22 cellular contexts compared by ENCODE assay signal in the genomic region with DNA sequence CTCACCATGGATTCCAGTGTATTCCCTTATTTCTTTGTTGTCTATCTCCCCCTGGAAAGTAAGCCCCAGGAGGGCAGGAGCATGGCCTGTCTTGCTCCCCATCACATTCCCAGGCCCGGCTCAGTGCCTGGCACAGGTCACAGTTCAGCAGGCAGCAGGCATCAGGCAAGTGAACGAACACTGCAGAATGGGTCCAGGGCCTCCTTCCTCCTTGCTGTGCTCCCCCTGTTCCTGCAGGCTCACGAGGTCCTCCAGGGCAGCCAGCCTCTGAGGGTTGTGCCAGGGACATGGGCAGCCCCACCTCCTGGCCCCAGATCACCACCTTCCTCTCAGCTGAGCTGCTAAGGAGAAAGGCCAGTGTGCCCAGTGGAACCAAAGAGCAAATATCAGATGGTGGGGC. TPM values are rescaled to one million over a fixed set of nuclear protein-coding genes. Genes with fewer than 3 reads are reported as not detected.
DNase-seq lines count a peak whose midpoint lies in the region; ATAC-seq and TF ChIP-seq lines count a peak whose summit lies in the region.
"Had no signal": no experiment of that assay in that cellular context is flagged by ENCODE, and none has a peak within 500 bp of the region (broad histone marks: within the 10 kb centered on the region; RNA-seq: fewer than 3 reads in every experiment).

No MANE protein-coding gene starts in this region.

- no peak overlapping the region for H3K9ac ChIP-seq in mesenchymal stem cell (ENCODE audit: low read length)

- H2BK120ac ChIP-seq in mesenchymal stem cell (ENCODE audit: low read depth, low read length) = no peak overlapping the region

- WGBS in mesenchymal stem cell = 83% methylated on average over 3 of the region's 3 CpGs

- no peak overlapping the region for H3K4ac ChIP-seq in mesenchymal stem cell (ENCODE audit: low read depth in 1 of 2, low read length in 2 of 2)

- H3K27ac Mint-ChIP-seq in WTC11 (peak overlapping the region; percentile 88), CD14-positive monocyte (no peak overlapping the region)
- H3K27ac Mint-ChIP-seq: activated naive CD4-positive, alpha-beta T cell treated with anti-CD3 and anti-CD28 coated beads, Interleukin-2, amount 10 ng/mL, durations not matched to agents 7 days and 5 days had no signal

- TF ChIP-seq CTCF in WTC11 (IDR thresholded peaks at IDR 0.05) = no peak
- no peak for TF ChIP-seq CTCF in upper lobe of right lung (IDR thresholded peaks at IDR 0.05)
- no peak for TF ChIP-seq CTCF in CD14-positive monocyte (IDR thresholded peaks at IDR 0.05)

- H3K14ac ChIP-seq in mesenchymal stem cell (ENCODE audit: low read length in 2 of 2) = peak overlapping the region in 1 of 2 experiments; percentile 5

- H3K23ac ChIP-seq in mesenchymal stem cell (ENCODE audit: low read length in 2 of 2) = no peak overlapping the region

- no peak overlapping the region for H3K27ac ChIP-seq in mesenchymal stem cell (ENCODE audit: low read length, poor library complexity, severe bottlenecking)
- H3K27ac ChIP-seq in upper lobe of right lung = no peak overlapping the region
- H3K27ac ChIP-seq: dorsolateral prefrontal cortex had no signal

- H3K36me3 ChIP-seq in mesenchymal stem cell (ENCODE audit: control insufficient read depth in 1 of 2, insufficient read depth in 2 of 2, low read depth in 1 of 2, low read length in 2 of 2) = peaks cover 0 to 26% of the 10 kb centered on the region in 2 experiments
- H3K36me3 ChIP-seq in upper lobe of right lung = peaks cover 45% of the 10 kb centered on the region

- H3K27me3 ChIP-seq in mesenchymal stem cell (ENCODE audit: control insufficient read depth in 1 of 2, insufficient read depth in 1 of 2, low read length in 2 of 2) (no peaks in the 10 kb centered on the region), upper lobe of right lung (no peaks in the 10 kb centered on the region)
- H3K27me3 ChIP-seq: hepatocyte had no signal

- intact Hi-C loops in Right ventricle myocardium superior (cut with DNase I) = loop anchor here (5.0 kb wide), 2 partner anchors 43 to 113 kb away; a partner anchor contains a TSS
- intact Hi-C loops in upper lobe of right lung (cut with DNase I) = loop anchor here (5.0 to 10.0 kb wide), 2 partner anchors 113 to 356 kb away; no protein-coding TSS in a partner anchor
- intact Hi-C loops in CD14-positive monocyte (cut with micrococcal nuclease) = loop anchor here in 1 of 2 donors (5.0 kb wide), 1 partner anchor 113 kb away; no protein-coding TSS in a partner anchor

- no peak overlapping the region for H2BK15ac ChIP-seq in mesenchymal stem cell (ENCODE audit: low read depth, poor library complexity, severe bottlenecking)

- H4K91ac ChIP-seq in mesenchymal stem cell (ENCODE audit: low read length) = peak overlapping the region; percentile 8

- no peak overlapping the region for H2BK5ac ChIP-seq in mesenchymal stem cell (ENCODE audit: low read depth, low read length, poor library complexity, severe bottlenecking)

- no peak overlapping the region for H4K8ac ChIP-seq in mesenchymal stem cell (ENCODE audit: low read length)

- H3K9me3 ChIP-seq in mesenchymal stem cell (ENCODE audit: control insufficient read depth, low read length) = no peaks in the 10 kb centered on the region
- no peaks in the 10 kb centered on the region for H3K9me3 ChIP-seq in upper lobe of right lung

- DNase-seq in WTC11 (ENCODE audit: low spot score) = no peak
- DNase-seq in Right ventricle myocardium superior = peak; percentile 68
- DNase-seq in mesenchymal stem cell = no peak
- DNase-seq in upper lobe of right lung = no peak
- no peak for DNase-seq in activated effector memory CD4-positive, alpha-beta T cell treated with anti-CD3 and anti-CD28 coated beads, Interleukin-2, amount 50 U/mL, for 16 hours
- DNase-seq in SIG-M5 (lab: John Stamatoyannopoulos, UW) = no peak
- no peak for DNase-seq in CD14-positive monocyte (ENCODE audit: low spot score)
- DNase-seq: activated CD4-positive, alpha-beta T cell treated with anti-CD3 and anti-CD28 coated beads, Interleukin-2, amount 50 U/mL, for 4 hours; activated naive CD4-positive, alpha-beta T cell treated with anti-CD3 and anti-CD28 coated beads, Interleukin-2, amount 10 ng/mL, durations not matched to agents 7 days and 5 days; activated T-cell treated with anti-CD3 and anti-CD28 coated beads for 4 hours; DMS79; dorsolateral prefrontal cortex; HCEC 1CT; kidney; NCI-H146; stimulated activated CD4-positive, alpha-beta T cell treated with anti-CD3 and anti-CD28 coated beads, Interleukin-2, amount 100 ng/mL, for 48 hours; SW 1271 had no signal

- H2BK12ac ChIP-seq in mesenchymal stem cell (ENCODE audit: low read length in 2 of 2) = no peak overlapping the region

- peaks cover 24% of the 10 kb centered on the region for H3K79me1 ChIP-seq in mesenchymal stem cell (replicated peaks; ENCODE audit: low read length, poor library complexity, severe bottlenecking)

- peak overlapping the region; percentile 6 to 13 for H3K18ac ChIP-seq in mesenchymal stem cell (ENCODE audit: low read depth in 1 of 2, low read length in 2 of 2)

- CTCF ChIA-PET in WTC11 (lab: Charles Lee) = interaction anchor here (2.1 kb wide), 1 partner anchor 15 kb away, joined by 5 read pairs; no protein-coding TSS in a partner anchor

- ATAC-seq in WTC11 (no peak), Right ventricle myocardium superior (ENCODE audit: poor library complexity) (peak; percentile 77), upper lobe of right lung (peak; percentile 43)

- H3K36me3 Mint-ChIP-seq in WTC11 (peaks cover 31% of the 10 kb centered on the region), CD14-positive monocyte (no peaks in the 10 kb centered on the region)
- H3K36me3 Mint-ChIP-seq: activated naive CD4-positive, alpha-beta T cell treated with anti-CD3 and anti-CD28 coated beads, Interleukin-2, amount 10 ng/mL, durations not matched to agents 7 days and 5 days; brain had no signal

- H3K4me3 Mint-ChIP-seq in WTC11 (no peak overlapping the region), CD14-positive monocyte (no peak overlapping the region)
- H3K4me3 Mint-ChIP-seq: activated naive CD4-positive, alpha-beta T cell treated with anti-CD3 and anti-CD28 coated beads, Interleukin-2, amount 10 ng/mL, durations not matched to agents 7 days and 5 days; brain had no signal

- H3K9me3 Mint-ChIP-seq in WTC11 (no peaks in the 10 kb centered on the region), CD14-positive monocyte (no peaks in the 10 kb centered on the region)
- H3K9me3 Mint-ChIP-seq: activated naive CD4-positive, alpha-beta T cell treated with anti-CD3 and anti-CD28 coated beads, Interleukin-2, amount 10 ng/mL, durations not matched to agents 7 days and 5 days had no signal

- H3K4me1 ChIP-seq in mesenchymal stem cell (ENCODE audit: control insufficient read depth, insufficient read depth, low read depth, low read length) (peaks cover 21% of the 10 kb centered on the region), upper lobe of right lung (peaks cover 31% of the 10 kb centered on the region)

- H3K4me3 ChIP-seq in mesenchymal stem cell (ENCODE audit: insufficient read depth in 1 of 2, low read depth in 1 of 2, low read length in 2 of 2) (no peak overlapping the region), upper lobe of right lung (no peak overlapping the region)
- H3K4me3 ChIP-seq: dorsolateral prefrontal cortex, hepatocyte had no signal

- peaks cover 41% of the 10 kb centered on the region for H3K4me1 Mint-ChIP-seq in WTC11
- peaks cover 4% of the 10 kb centered on the region for H3K4me1 Mint-ChIP-seq in CD14-positive monocyte
- H3K4me1 Mint-ChIP-seq: brain had no signal

- no peak overlapping the region for H2AK5ac ChIP-seq in mesenchymal stem cell (ENCODE audit: low read length, severe bottlenecking)

- H3K27me3 Mint-ChIP-seq in WTC11 (ENCODE audit: low read depth) = no peaks in the 10 kb centered on the region
- peaks cover 0 to 5% (median 3%) of the 10 kb centered on the region in 3 donors for H3K27me3 Mint-ChIP-seq in CD14-positive monocyte (ENCODE audit: low read depth in 3 of 3)

- POLR2A ChIA-PET in WTC11 (lab: Charles Lee) = no interaction called here

- H3K4me2 ChIP-seq in mesenchymal stem cell (ENCODE audit: low read length, poor library complexity, severe bottlenecking) = no peak overlapping the region
- H3K4me2 ChIP-seq: hepatocyte had no signal

- H2AFZ ChIP-seq in mesenchymal stem cell (ENCODE audit: low read depth, low read length) = no peak overlapping the region
- H2AFZ ChIP-seq: hepatocyte had no signal

TF ChIP-seq in WTC11, 78 proteins besides CTCF, POLR2A, EP300 and RAD21:
- TF ChIP-seq, protein P1, sequence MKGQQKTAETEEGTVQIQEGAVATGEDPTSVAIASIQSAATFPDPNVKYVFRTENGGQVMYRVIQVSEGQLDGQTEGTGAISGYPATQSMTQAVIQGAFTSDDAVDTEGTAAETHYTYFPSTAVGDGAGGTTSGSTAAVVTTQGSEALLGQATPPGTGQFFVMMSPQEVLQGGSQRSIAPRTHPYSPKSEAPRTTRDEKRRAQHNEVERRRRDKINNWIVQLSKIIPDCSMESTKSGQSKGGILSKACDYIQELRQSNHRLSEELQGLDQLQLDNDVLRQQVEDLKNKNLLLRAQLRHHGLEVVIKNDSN (CRISPR knock-in tag; IDR thresholded peaks at IDR 0.05) = no peak
- TF ChIP-seq TEAD1 (CRISPR knock-in tag; IDR thresholded peaks at IDR 0.05) (no peak), ZNF263 (CRISPR knock-in tag; IDR thresholded peaks at IDR 0.05; ENCODE audit: low read depth) (peak; percentile 46; the same call in 1 of the 2 replicates)

RNA-seq across cellular contexts. Expression of a gene that starts 41.8 kb away (rescaled TPM):
- total RNA-seq in WTC11 (2021) = 223 to 226 TPM (median 226 TPM) in 3 replicates
- 226 TPM for total RNA-seq in Right ventricle myocardium superior
- polyA plus RNA-seq in mesenchymal stem cell (2013, experiment 1 of 2) = 537 TPM
- 536 TPM for polyA plus RNA-seq in mesenchymal stem cell (2013, experiment 2 of 2)
- 190 TPM for total RNA-seq in upper lobe of right lung
- polyA plus RNA-seq in CD14-positive monocyte = 1 to 10 TPM; 4.8 to 5.2 TPM

RNA-seq across cellular contexts. Expression of a gene that starts 55.0 kb away (rescaled TPM):
- total RNA-seq in WTC11 (2021) (0.11 to 0.14 TPM in 2 of 3 replicates, not detected in the other), Right ventricle myocardium superior (not detected), upper lobe of right lung (not detected)
- polyA plus RNA-seq in mesenchymal stem cell (2013, experiment 1 of 2) = not detected
- polyA plus RNA-seq in mesenchymal stem cell (2013, experiment 2 of 2) = not detected
- not detected for polyA plus RNA-seq in CD14-positive monocyte
- total RNA-seq: dorsolateral prefrontal cortex, hepatocyte, kidney, omental fat pad, subcutaneous adipose tissue had no signal
- polyA plus RNA-seq: BJ had no signal
